In the genomic region with DNA sequence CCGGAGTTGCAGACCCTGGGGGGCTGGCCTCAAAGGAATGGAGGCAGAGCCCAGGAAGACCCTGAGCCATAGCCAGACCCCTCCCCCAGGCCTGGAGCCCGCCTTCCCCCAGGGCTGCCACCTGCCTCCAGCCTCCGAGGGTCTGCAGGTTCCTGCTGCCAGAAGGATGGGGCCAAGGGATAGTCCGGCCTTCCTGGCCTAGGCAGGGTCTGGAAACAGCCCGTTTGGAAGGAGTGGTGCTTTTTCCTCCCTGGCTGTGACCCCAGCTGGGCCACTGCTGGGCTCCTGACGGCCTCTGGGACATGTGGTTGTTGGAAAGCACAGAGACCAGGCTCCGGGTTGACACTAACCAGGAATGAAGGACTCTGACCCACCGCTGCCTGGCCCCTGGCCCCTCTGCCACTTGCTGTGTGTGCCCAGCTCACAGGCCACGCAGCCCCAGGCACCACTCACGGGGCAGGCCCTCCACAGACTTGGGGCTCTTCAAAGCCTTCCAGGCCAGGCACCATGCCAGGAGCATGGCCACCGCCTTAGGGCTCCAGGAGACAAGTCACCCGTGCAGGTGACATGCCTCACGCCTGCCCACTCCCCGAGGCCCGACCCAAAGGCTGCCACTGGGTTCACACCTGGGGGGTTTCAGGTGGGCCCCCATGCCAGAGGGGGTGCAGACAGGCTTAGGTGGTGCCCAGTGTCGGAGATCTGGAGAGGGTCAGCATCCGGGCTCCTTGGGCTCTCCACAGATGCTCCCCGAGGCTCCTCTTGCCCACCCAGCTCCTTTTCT, we compare ENCODE assay signal across 1 cellular context.
TF ChIP-seq lines count a peak whose summit lies in the region.

No MANE protein-coding gene starts in this region.

TF ChIP-seq in K562, 482 proteins besides CTCF, POLR2A, EP300 and RAD21:
- peak; percentile 5; the same call in 1 of the 2 replicates for TF ChIP-seq POLR2G (IDR thresholded peaks at IDR 0.05; ENCODE audit: low read depth, low read length)
- no peak for TF ChIP-seq ZNF239 (CRISPR knock-in tag; IDR thresholded peaks at IDR 0.05)
